Comparison of ENCODE assay signal across 1 cellular context in the genomic region with DNA sequence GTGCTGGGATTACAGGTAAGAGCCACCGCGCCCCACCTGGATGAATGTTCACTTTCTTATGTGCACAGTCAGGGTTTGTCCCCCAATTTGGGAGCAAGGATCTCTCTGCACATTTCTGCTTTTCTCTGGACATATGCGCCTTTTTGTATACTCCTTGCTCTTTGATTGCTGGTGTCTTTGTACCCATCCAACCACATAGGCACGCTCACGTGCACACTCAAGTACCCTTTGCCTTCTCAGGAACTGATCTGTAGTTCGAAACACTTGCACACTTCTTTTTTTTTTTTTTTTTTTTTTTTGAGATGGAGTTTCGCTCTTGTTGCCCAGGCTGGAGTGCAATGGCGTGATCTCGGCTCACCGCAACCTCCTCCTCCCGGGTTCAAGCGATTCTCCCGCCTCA. TPM values are rescaled to one million over a fixed set of nuclear protein-coding genes. Genes with fewer than 3 reads are reported as not detected.
"Had no signal": no experiment of that assay in that cellular context is flagged by ENCODE, and none has a peak within 500 bp of the region (broad histone marks: within the 10 kb centered on the region; RNA-seq: fewer than 3 reads in every experiment).

No MANE protein-coding gene starts in this region.

RNA-seq across cellular contexts. Expression of a gene that starts 22.3 kb away (rescaled TPM):
- total RNA-seq: IMR-90 had no signal
- polyA plus RNA-seq: IMR-90 had no signal

RNA-seq across cellular contexts. Expression of a gene that starts 28.6 kb away (rescaled TPM):
- total RNA-seq: IMR-90 had no signal
- polyA plus RNA-seq: IMR-90 had no signal
